In the genomic region with DNA sequence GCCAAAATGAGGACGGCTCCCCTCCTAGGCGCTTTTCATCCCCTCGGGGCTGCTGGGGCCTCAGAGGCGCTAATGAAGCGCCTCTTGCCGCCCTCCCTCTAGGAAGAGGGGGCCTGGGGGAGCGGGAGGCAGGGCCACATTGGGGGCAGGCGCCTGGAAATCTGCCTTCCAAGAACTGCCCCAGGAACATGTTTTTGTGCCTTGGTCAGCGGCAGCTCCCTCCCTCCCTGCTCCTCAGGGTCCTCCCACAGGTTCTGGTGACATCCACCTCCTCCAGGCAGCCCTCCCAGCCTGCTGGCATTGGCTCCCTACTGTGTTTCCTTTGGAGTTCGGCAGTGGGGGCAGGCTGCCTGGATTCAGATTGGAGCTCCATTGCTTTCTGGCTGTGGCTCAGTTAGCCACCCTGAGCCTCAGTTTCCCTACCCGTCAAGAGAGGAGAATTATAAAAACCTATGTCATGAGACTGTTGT, we compare ENCODE assay signal across 8 cellular contexts. TPM values are rescaled to one million over a fixed set of nuclear protein-coding genes. Genes with fewer than 3 reads are reported as not detected.
DNase-seq lines count a peak whose midpoint lies in the region; ATAC-seq, FAIRE-seq and TF ChIP-seq lines count a peak whose summit lies in the region.
"Not testable (repeated sequence)": the region's sequence is repeated elsewhere in the genome, so short reads cannot be mapped to it uniquely, and the experiment has no call there.

No MANE protein-coding gene starts in this region.

- H3K4me3 Mint-ChIP-seq in IgD-negative memory B cell (peak overlapping the region in 3 of 4 donors; percentile 23 to 90 (median 33)), T-cell (peak overlapping the region in 2 of 3 donors; percentile 6 to 45), naive B cell (peak overlapping the region in 7 of 8 donors; percentile 57 to 88 (median 75))
- not testable (repeated sequence) for H3K4me3 Mint-ChIP-seq in progenitor cell of endocrine pancreas (ENCODE audit: low read depth)

- TF ChIP-seq CTCF in A549 (IDR thresholded peaks at IDR 0.05); progenitor cell of endocrine pancreas (IDR thresholded peaks at IDR 0.05; ENCODE audit: unreplicated experiment): not testable (repeated sequence)

- not testable (repeated sequence) for H3K27me3 ChIP-seq in iPS DF 6.9 (ENCODE audit: control insufficient read depth, insufficient read depth, low read length)

- not testable (repeated sequence) for H3K27ac ChIP-seq in A549
- H3K27ac ChIP-seq in iPS DF 6.9 (ENCODE audit: low read length), result peak overlapping the region; percentile 90

- not testable (repeated sequence) for H3K4me2 ChIP-seq in A549

- TF ChIP-seq RAD21 in A549 (conservative IDR thresholded peaks at IDR 0.05 in 1 of 2, IDR thresholded peaks at IDR 0.05 in 1 of 2), result not testable (repeated sequence)

- ATAC-seq in A549, result peak in 1 of 2 experiments; percentile 11; a peak in 1 of 6 replicates
- not testable (repeated sequence) for ATAC-seq in T-cell (replicated peaks in 1 of 4); naive B cell (ENCODE audit: low read depth in 2 of 2)

- H3K4me3 ChIP-seq in A549; iPS DF 6.9 (ENCODE audit: low read length): not testable (repeated sequence)

- not testable (repeated sequence) for TF ChIP-seq POLR2A in A549 (IDR thresholded peaks at IDR 0.05; ENCODE audit: low read length)

- peak overlapping the region; percentile 21; the same call in 1 of the 2 replicates for H3K9ac ChIP-seq in ES-I3 (ENCODE audit: low read depth, low read length)

- CTCF ChIA-PET in A549 (lab: Yijun Ruan, JAX), result interaction anchor here (0.6 kb wide), 1 partner anchor 95 kb away, joined by 4 read pairs; no protein-coding TSS in a partner anchor
- CTCF ChIA-PET in T-cell (lab: Charles Lee), result not testable (repeated sequence)

- not testable (repeated sequence) for H3K9me3 ChIP-seq in A549; ES-I3 (ENCODE audit: control insufficient read depth, insufficient read depth, low read length); iPS DF 6.9 (ENCODE audit: control insufficient read depth, insufficient read depth, low read length)

- not testable (repeated sequence) for DNase-seq in A549 (ENCODE audit: low read depth in 1 of 2, low spot score in 1 of 2); T-cell; iPS DF 6.9 (ENCODE audit: low read depth, low spot score); naive B cell; progenitor cell of endocrine pancreas (ENCODE audit: low spot score, unreplicated experiment)
- peak; percentile 60 for DNase-seq in ecto neural progenitor cell (ENCODE audit: low spot score)

- not testable (repeated sequence) for H3K36me3 Mint-ChIP-seq in IgD-negative memory B cell; T-cell; naive B cell; progenitor cell of endocrine pancreas (ENCODE audit: insufficient read depth)

- not testable (repeated sequence) for H3K4me1 ChIP-seq in A549; ES-I3 (ENCODE audit: insufficient read depth, low read length); iPS DF 6.9 (ENCODE audit: control insufficient read depth, insufficient read depth, low read length)

- H3K27ac Mint-ChIP-seq in IgD-negative memory B cell, result not testable (repeated sequence)
- H3K27ac Mint-ChIP-seq in T-cell, result peak overlapping the region in 1 of 2 donors; percentile 34
- peak overlapping the region in 1 of 6 donors; percentile 45 for H3K27ac Mint-ChIP-seq in naive B cell
- H3K27ac Mint-ChIP-seq in progenitor cell of endocrine pancreas, result peak overlapping the region; percentile 16

- H3K36me3 ChIP-seq in ES-I3 (ENCODE audit: insufficient read depth, low read length); iPS DF 6.9 (ENCODE audit: control insufficient read depth, insufficient read depth, low read length): not testable (repeated sequence)

- not testable (repeated sequence) for H3K27me3 Mint-ChIP-seq in IgD-negative memory B cell, T-cell, naive B cell, progenitor cell of endocrine pancreas

- FAIRE-seq in A549 (lab: Jason Lieb, UNC), result not testable (repeated sequence)

- not testable (repeated sequence) for H3K9me3 Mint-ChIP-seq in IgD-negative memory B cell; T-cell; naive B cell; progenitor cell of endocrine pancreas (ENCODE audit: low read depth)

- POLR2A ChIA-PET in A549 (lab: Yijun Ruan, JAX); T-cell (lab: Charles Lee): not testable (repeated sequence)

- not testable (repeated sequence) for H3K4me1 Mint-ChIP-seq in IgD-negative memory B cell; T-cell; naive B cell; progenitor cell of endocrine pancreas (ENCODE audit: low read depth)

- not testable (repeated sequence) for TF ChIP-seq EP300 in A549 (IDR thresholded peaks at IDR 0.05)

- WGBS in A549 (ENCODE audit: missing lambda C conversion rate), result 91% methylated on average over 10 of the region's 11 CpGs
- no CpG with 5 or more reads among the region's 11 CpGs for WGBS in iPS DF 6.9 (ENCODE audit: insufficient coverage, insufficient read length)

TF ChIP-seq in A549, 52 proteins besides CTCF, POLR2A, EP300 and RAD21:
- peak; percentile 91 for TF ChIP-seq ZFP36 (IDR thresholded peaks at IDR 0.05; ENCODE audit: borderline replicate concordance, partially characterized antibody)

RNA-seq across cellular contexts. Expression of gene RHOT1, which starts 56.9 kb away (rescaled TPM):
- 83.2 and 109 TPM in 2 replicates for polyA plus RNA-seq in A549 (2011; rRNA removed)
- polyA plus RNA-seq in A549 (2012; cell fraction: cytosol; rRNA removed), result 24.0 and 26.8 TPM in 2 replicates
- 9.2 and 13.4 TPM in 2 replicates for polyA plus RNA-seq in A549 (2012; cell fraction: nucleus; rRNA removed)
- polyA plus RNA-seq in A549 (2017; fragmentation: RNase III; extraction: RNeasy Plus Mini Kit Qiagen cat#74134 plus additional on column Dnase treatment), result 25.8 to 27.6 TPM (median 26.6 TPM) in 3 replicates
- 30.4 and 39.2 TPM in 2 replicates for polyA minus RNA-seq in A549 (2011; rRNA and poly(A)+ RNA removed)
- 17.0 TPM for polyA plus RNA-seq in IgD-negative memory B cell
- total RNA-seq in T-cell, result 10 to 100 TPM; 18.7 to 26.8 (median 24.1) TPM
- polyA plus RNA-seq in naive B cell (ENCODE audit: low read depth in 6 of 6), result 10 to 100 TPM; 20.4 to 29.8 (median 27.3) TPM
- 32.4 and 33.1 TPM in 2 replicates for total RNA-seq in progenitor cell of endocrine pancreas
